19 cellular contexts compared by ENCODE assay signal in genomic region chr1:59885160-59885832, GRCh38. TPM values are rescaled to one million over a fixed set of nuclear protein-coding genes. Genes with fewer than 3 reads are reported as not detected.
"Had no signal": no experiment of that assay in that cellular context is flagged by ENCODE, and none has a peak within 500 bp of the region (broad histone marks: within the 10 kb centered on the region; RNA-seq: fewer than 3 reads in every experiment).

No MANE protein-coding gene starts in this region.

- H3K4me3 Mint-ChIP-seq: activated CD4-positive, alpha-beta memory T cell treated with anti-CD3 and anti-CD28 coated beads, Interleukin-2, amount 10 ng/mL, durations not matched to agents 7 days and 5 days; activated CD8-positive, alpha-beta memory T cell treated with anti-CD3 and anti-CD28 coated beads, Interleukin-2, amount 10 ng/mL, durations not matched to agents 7 days and 5 days; activated naive CD8-positive, alpha-beta T cell treated with anti-CD3 and anti-CD28 coated beads for 36 hours; activated T-helper 17 cell treated with anti-CD3 and anti-CD28 coated beads, Interleukin-2, amount 50 U/mL, for 72 hours; immature natural killer cell; neural crest cell; stimulated activated naive CD8-positive, alpha-beta T cell treated with anti-CD3 and anti-CD28 coated beads, Interleukin-15, Interleukin-2, amounts not matched to agents 100 ng/mL and 50 ng/mL, for 24 hours; T-helper 2 cell treated with Interferon-gamma antibody and Interleukin-4, amounts not matched to agents 5 μg/mL and 100 μg/mL, for 36 hours; WTC11 had no signal

- H3K36me3 ChIP-seq: tibial nerve had no signal

- H3K27me3 Mint-ChIP-seq: activated naive CD8-positive, alpha-beta T cell treated with anti-CD3 and anti-CD28 coated beads for 36 hours; activated T-helper 17 cell treated with anti-CD3 and anti-CD28 coated beads, Interleukin-2, amount 50 U/mL, for 72 hours had no signal

- H3K4me1 ChIP-seq: tibial nerve had no signal

- H3K27me3 ChIP-seq: dorsolateral prefrontal cortex, tibial nerve had no signal

- DNase-seq: activated CD4-positive, alpha-beta memory T cell treated with anti-CD3 and anti-CD28 coated beads, Interleukin-2, amount 10 ng/mL, durations not matched to agents 7 days and 5 days; activated CD4-positive, alpha-beta T cell treated with anti-CD3 and anti-CD28 coated beads for 4 hours; activated CD8-positive, alpha-beta memory T cell treated with anti-CD3 and anti-CD28 coated beads, Interleukin-2, amount 10 ng/mL, durations not matched to agents 7 days and 5 days; activated naive CD4-positive, alpha-beta T cell; activated naive CD8-positive, alpha-beta T cell treated with anti-CD3 and anti-CD28 coated beads for 36 hours; activated T-cell treated with anti-CD3 and anti-CD28 coated beads, Interleukin-2, amount 50 U/mL, for 1 hour; amniotic stem cell; dorsolateral prefrontal cortex; immature natural killer cell; kidney glomerular epithelial cell had no signal

- H3K4me3 ChIP-seq: dorsolateral prefrontal cortex, lung, skin epidermis, tibial nerve had no signal

- H3K4me1 Mint-ChIP-seq: activated CD4-positive, alpha-beta memory T cell treated with anti-CD3 and anti-CD28 coated beads, Interleukin-2, amount 10 ng/mL, durations not matched to agents 7 days and 5 days; activated CD8-positive, alpha-beta memory T cell treated with anti-CD3 and anti-CD28 coated beads, Interleukin-2, amount 10 ng/mL, durations not matched to agents 7 days and 5 days; activated naive CD8-positive, alpha-beta T cell treated with anti-CD3 and anti-CD28 coated beads for 36 hours; activated T-helper 17 cell treated with anti-CD3 and anti-CD28 coated beads, Interleukin-2, amount 50 U/mL, for 72 hours; immature natural killer cell; WTC11 had no signal

- H3K27ac Mint-ChIP-seq: activated CD4-positive, alpha-beta memory T cell treated with anti-CD3 and anti-CD28 coated beads, Interleukin-2, amount 10 ng/mL, durations not matched to agents 7 days and 5 days; activated CD8-positive, alpha-beta memory T cell treated with anti-CD3 and anti-CD28 coated beads, Interleukin-2, amount 10 ng/mL, durations not matched to agents 7 days and 5 days; activated naive CD8-positive, alpha-beta T cell treated with anti-CD3 and anti-CD28 coated beads for 36 hours; activated T-helper 17 cell treated with anti-CD3 and anti-CD28 coated beads, Interleukin-2, amount 50 U/mL, for 72 hours; immature natural killer cell; stimulated activated naive CD8-positive, alpha-beta T cell treated with anti-CD3 and anti-CD28 coated beads, Interleukin-15, Interleukin-2, amounts not matched to agents 100 ng/mL and 50 ng/mL, for 24 hours; T-helper 2 cell treated with Interferon-gamma antibody and Interleukin-4, amounts not matched to agents 5 μg/mL and 100 μg/mL, for 36 hours; WTC11 had no signal

- H3K27ac ChIP-seq: dorsolateral prefrontal cortex, skin epidermis, tibial nerve had no signal

- H3K36me3 Mint-ChIP-seq: activated CD8-positive, alpha-beta memory T cell treated with anti-CD3 and anti-CD28 coated beads, Interleukin-2, amount 10 ng/mL, durations not matched to agents 7 days and 5 days; immature natural killer cell had no signal

RNA-seq across cellular contexts. Expression of gene CYP2J2, which starts 41.3 kb away (rescaled TPM):
- total RNA-seq: posterior vena cava had no signal
